Comparison of ENCODE assay signal across 25 cellular contexts in the genomic region with DNA sequence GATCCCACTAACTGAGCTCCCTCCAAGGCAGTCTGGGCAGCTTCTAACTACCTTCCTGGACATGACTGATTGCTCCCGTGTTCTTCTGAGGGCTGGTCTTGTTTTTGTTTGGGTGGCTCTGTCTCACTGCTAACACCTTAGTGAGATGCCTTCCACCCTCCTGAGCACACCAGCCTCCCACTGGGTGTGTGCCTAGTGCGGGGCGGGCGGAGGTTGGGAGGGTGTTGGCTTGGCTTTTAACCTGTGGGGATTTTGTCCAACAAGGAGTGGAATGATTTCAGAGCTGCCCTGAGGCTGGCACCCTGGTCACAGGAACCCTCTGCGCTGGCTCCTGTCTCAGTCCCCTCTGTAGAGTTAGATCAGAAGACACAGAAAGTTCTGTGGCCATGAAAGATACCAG. TPM values are rescaled to one million over a fixed set of nuclear protein-coding genes. Genes with fewer than 3 reads are reported as not detected.
DNase-seq lines count a peak whose midpoint lies in the region; ATAC-seq and TF ChIP-seq lines count a peak whose summit lies in the region.
"Had no signal": no experiment of that assay in that cellular context is flagged by ENCODE, and none has a peak within 500 bp of the region (broad histone marks: within the 10 kb centered on the region; RNA-seq: fewer than 3 reads in every experiment).

No MANE protein-coding gene starts in this region.

- H3K4me3 Mint-ChIP-seq in activated CD4-positive, alpha-beta T cell treated with anti-CD3 and anti-CD28 coated beads, Interleukin-2, amount 10 ng/mL, durations not matched to agents 24 days and 14 days: no peak overlapping the region
- H3K4me3 Mint-ChIP-seq: CD8-positive, alpha-beta memory T cell; GM23338 had no signal

- DNase-seq in activated CD4-positive, alpha-beta T cell treated with anti-CD3 and anti-CD28 coated beads, Interleukin-2, amount 10 ng/mL, durations not matched to agents 24 days and 14 days: no peak
- no peak for DNase-seq in activated CD4-positive, alpha-beta T cell treated with anti-CD3 and anti-CD28 coated beads, Interleukin-2, amount 50 U/mL, for 48 hours
- DNase-seq in right cardiac atrium (peak in 2 of 3 donors; percentile 6 to 22), cardiac septum (ENCODE audit: low spot score) (no peak), left colon (no peak), NCI-H1930 (lab: John Stamatoyannopoulos, UW) (no peak), right lobe of liver (no peak)
- DNase-seq: 8988T; Calu3; CD8-positive, alpha-beta memory T cell; DMS153; KG1; NCI-H1092 treated with DMSO at 0.1 percent for 48 hours; NCI-H146; NCI-H2029 treated with DMSO at 0.1 percent for 48 hours; NCI-H226; NCI-H524; NCI-H774; NK-92 treated with Interleukin-12 subunit alpha and Interleukin-12 subunit beta, amount 100 ng/mL, for 24 hours; Peyer's patch had no signal

- WGBS in right cardiac atrium: 92% methylated on average over 5 of the region's 5 CpGs
- WGBS in right lobe of liver (ENCODE audit: insufficient coverage, low coverage, low lambda C conversion rate, missing lambda C conversion rate): 89% methylated on average over 5 of the region's 5 CpGs

- H3K9me3 ChIP-seq in right cardiac atrium (ENCODE audit: control insufficient read depth, low read length): no peaks in the 10 kb centered on the region
- H3K9me3 ChIP-seq in right lobe of liver: no peaks in the 10 kb centered on the region
- H3K9me3 ChIP-seq: HAP-1, Peyer's patch had no signal

- intact Hi-C loops in activated CD4-positive, alpha-beta T cell treated with anti-CD3 and anti-CD28 coated beads, Interleukin-2, amount 10 ng/mL, durations not matched to agents 24 days and 14 days (cut with micrococcal nuclease): no loop called here
- intact Hi-C loops in right cardiac atrium (cut with DNase I) (no loop called here), cardiac septum (cut with DNase I) (no loop called here), left colon (cut with DNase I, micrococcal nuclease) (no loop called here), right lobe of liver (cut with DNase I) (no loop called here)

- H3K27ac Mint-ChIP-seq in activated CD4-positive, alpha-beta T cell treated with anti-CD3 and anti-CD28 coated beads, Interleukin-2, amount 10 ng/mL, durations not matched to agents 24 days and 14 days: peak overlapping the region; percentile 70
- H3K27ac Mint-ChIP-seq: GM23338 had no signal

- H3K4me3 ChIP-seq in right cardiac atrium (ENCODE audit: low read length) (no peak overlapping the region), right lobe of liver (no peak overlapping the region)
- H3K4me3 ChIP-seq: GM23338, HAP-1, Peyer's patch had no signal

- TF ChIP-seq CTCF in right lobe of liver (IDR thresholded peaks at IDR 0.05): no peak

- peaks cover 0 to 16% (median 2%) of the 10 kb centered on the region in 4 donors for H3K36me3 ChIP-seq in right lobe of liver
- H3K36me3 ChIP-seq: HAP-1 had no signal

- no peaks in the 10 kb centered on the region for H3K9me3 Mint-ChIP-seq in activated CD4-positive, alpha-beta T cell treated with anti-CD3 and anti-CD28 coated beads, Interleukin-2, amount 10 ng/mL, durations not matched to agents 24 days and 14 days
- H3K9me3 Mint-ChIP-seq: CD8-positive, alpha-beta memory T cell had no signal

- no peaks in the 10 kb centered on the region for H3K27me3 Mint-ChIP-seq in activated CD4-positive, alpha-beta T cell treated with anti-CD3 and anti-CD28 coated beads, Interleukin-2, amount 10 ng/mL, durations not matched to agents 24 days and 14 days
- H3K27me3 Mint-ChIP-seq: CD8-positive, alpha-beta memory T cell had no signal

- no peak for TF ChIP-seq POLR2A in right lobe of liver (IDR thresholded peaks at IDR 0.05)

- peaks cover 65% of the 10 kb centered on the region for H3K36me3 Mint-ChIP-seq in activated CD4-positive, alpha-beta T cell treated with anti-CD3 and anti-CD28 coated beads, Interleukin-2, amount 10 ng/mL, durations not matched to agents 24 days and 14 days (ENCODE audit: low read depth)

- ATAC-seq in right cardiac atrium: no peak
- peak; percentile 74 for ATAC-seq in left colon
- ATAC-seq in right lobe of liver: no peak
- ATAC-seq: GM23338 had no signal

- H3K27me3 ChIP-seq in right cardiac atrium (ENCODE audit: control insufficient read depth, insufficient read depth) (no peaks in the 10 kb centered on the region), right lobe of liver (no peaks in the 10 kb centered on the region)
- H3K27me3 ChIP-seq: Peyer's patch had no signal

- H3K4me1 Mint-ChIP-seq in activated CD4-positive, alpha-beta T cell treated with anti-CD3 and anti-CD28 coated beads, Interleukin-2, amount 10 ng/mL, durations not matched to agents 24 days and 14 days: peaks cover 22% of the 10 kb centered on the region
- H3K4me1 Mint-ChIP-seq: GM23338 had no signal

- no peaks in the 10 kb centered on the region for H3K4me1 ChIP-seq in right cardiac atrium (ENCODE audit: control insufficient read depth, insufficient read depth, low read length)
- H3K4me1 ChIP-seq in right lobe of liver: no peaks in the 10 kb centered on the region
- H3K4me1 ChIP-seq: HAP-1, Peyer's patch had no signal

- H3K27ac ChIP-seq in right cardiac atrium (ENCODE audit: low read length) (no peak overlapping the region), temporal lobe (ENCODE audit: low read depth, low read length) (peak overlapping the region; percentile 69), right lobe of liver (no peak overlapping the region)
- H3K27ac ChIP-seq: C4-2B, Peyer's patch had no signal

RNA-seq across cellular contexts. Expression of a gene that starts 8.8 kb away (rescaled TPM):
- total RNA-seq in activated CD4-positive, alpha-beta T cell treated with anti-CD3 and anti-CD28 coated beads, Interleukin-2, amount 10 ng/mL, durations not matched to agents 24 days and 14 days: 46.4 and 51.6 TPM in 2 replicates
- total RNA-seq in right cardiac atrium: 10 to 100 TPM in 3 of 4 donors, 1 to 10 TPM in 1; 8.9 to 30.5 (median 22.9) TPM
- 13.8 TPM for polyA plus RNA-seq in right cardiac atrium
- total RNA-seq in cardiac septum: 20.1 TPM
- 100 to 1,000 TPM; 230 to 514 TPM for total RNA-seq in left colon
- 1.7 TPM for total RNA-seq in temporal lobe
- total RNA-seq in right lobe of liver: 10 to 100 TPM in 4 of 6 experiments, 1 to 10 TPM in 2; 9.1 to 37.9 (median 12.4) TPM
- total RNA-seq: G401 had no signal

Comparison
In these comparisons a context has a peak if more than half of its experiments do, and no peak if none do; other contexts are left out.
1. DNase-seq: peak in right cardiac atrium (2 of 3); none in activated CD4-positive, alpha-beta T cell treated with anti-CD3 and anti-CD28 coated beads, Interleukin-2, amount 10 ng/mL, durations not matched to agents 24 days and 14 days (single experiment), activated CD4-positive, alpha-beta T cell treated with anti-CD3 and anti-CD28 coated beads, Interleukin-2, amount 50 U/mL, for 48 hours (0 of 2), cardiac septum (single experiment), left colon (0 of 2), NCI-H1930 (0 of 2) and right lobe of liver (0 of 3).